ENCODE assay signal across 1 cellular context in the genomic region with DNA sequence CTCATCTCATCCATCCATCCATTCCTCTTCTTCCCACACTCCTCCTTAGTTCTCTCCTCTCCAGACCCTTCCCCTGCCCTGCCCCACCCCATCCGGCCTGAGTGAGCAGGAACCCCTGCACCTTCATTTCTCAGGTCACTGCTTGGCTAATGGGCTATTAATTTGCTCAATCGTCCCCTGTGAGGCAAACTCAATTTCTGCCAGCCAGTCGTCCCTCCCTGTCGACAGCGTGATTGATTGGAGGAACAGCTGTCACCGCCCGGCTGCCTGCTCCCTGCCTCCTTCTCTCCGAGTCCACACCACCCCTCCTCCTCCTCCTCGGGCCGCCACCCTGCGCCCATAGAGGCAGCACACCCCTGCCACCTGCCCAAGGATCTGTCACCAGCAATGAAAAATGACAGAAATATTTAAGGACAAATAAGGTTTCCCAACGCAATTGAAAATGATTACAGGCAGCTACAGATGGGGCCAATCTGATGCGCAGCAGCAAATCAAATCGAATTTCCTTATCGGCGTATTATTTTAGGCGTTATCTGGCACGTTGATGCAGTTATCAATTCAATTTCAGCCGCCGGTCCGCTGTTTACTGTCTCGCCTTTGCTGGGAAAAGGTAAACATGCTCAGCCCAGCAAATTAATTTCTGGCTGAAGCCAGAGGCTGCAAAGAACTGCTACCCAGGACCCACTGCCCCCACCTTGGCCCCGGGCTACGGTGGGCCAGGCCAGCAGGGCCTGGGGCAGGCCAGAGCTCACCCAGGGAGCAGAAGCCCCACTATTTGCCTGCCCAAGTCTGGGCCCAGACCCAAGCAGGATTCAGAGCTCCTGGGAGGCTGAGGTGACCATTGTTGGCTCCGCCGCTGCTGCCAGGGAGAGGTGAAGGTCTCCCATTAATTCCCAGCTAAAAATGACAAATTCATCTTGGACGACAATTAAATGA.
TF ChIP-seq lines count a peak whose summit lies in the region.

No MANE protein-coding gene starts in this region.

TF ChIP-seq in HEK293, 187 proteins besides CTCF, POLR2A, EP300 and RAD21 (continued from another document and continues in another):
- no peak for TF ChIP-seq ZNF792 (tag by site-specific recombination; IDR thresholded peaks at IDR 0.05)
- no peak for TF ChIP-seq ZNF391 (tag by site-specific recombination; IDR thresholded peaks at IDR 0.05; ENCODE audit: borderline replicate concordance, low read depth)
- TF ChIP-seq ZNF157 (tag by site-specific recombination; IDR thresholded peaks at IDR 0.05), result no peak
- TF ChIP-seq ZNF146 (tag by site-specific recombination; IDR thresholded peaks at IDR 0.05), result no peak
- TF ChIP-seq ZFP37 (tag by site-specific recombination; IDR thresholded peaks at IDR 0.05), result no peak
- TF ChIP-seq, protein P1, sequence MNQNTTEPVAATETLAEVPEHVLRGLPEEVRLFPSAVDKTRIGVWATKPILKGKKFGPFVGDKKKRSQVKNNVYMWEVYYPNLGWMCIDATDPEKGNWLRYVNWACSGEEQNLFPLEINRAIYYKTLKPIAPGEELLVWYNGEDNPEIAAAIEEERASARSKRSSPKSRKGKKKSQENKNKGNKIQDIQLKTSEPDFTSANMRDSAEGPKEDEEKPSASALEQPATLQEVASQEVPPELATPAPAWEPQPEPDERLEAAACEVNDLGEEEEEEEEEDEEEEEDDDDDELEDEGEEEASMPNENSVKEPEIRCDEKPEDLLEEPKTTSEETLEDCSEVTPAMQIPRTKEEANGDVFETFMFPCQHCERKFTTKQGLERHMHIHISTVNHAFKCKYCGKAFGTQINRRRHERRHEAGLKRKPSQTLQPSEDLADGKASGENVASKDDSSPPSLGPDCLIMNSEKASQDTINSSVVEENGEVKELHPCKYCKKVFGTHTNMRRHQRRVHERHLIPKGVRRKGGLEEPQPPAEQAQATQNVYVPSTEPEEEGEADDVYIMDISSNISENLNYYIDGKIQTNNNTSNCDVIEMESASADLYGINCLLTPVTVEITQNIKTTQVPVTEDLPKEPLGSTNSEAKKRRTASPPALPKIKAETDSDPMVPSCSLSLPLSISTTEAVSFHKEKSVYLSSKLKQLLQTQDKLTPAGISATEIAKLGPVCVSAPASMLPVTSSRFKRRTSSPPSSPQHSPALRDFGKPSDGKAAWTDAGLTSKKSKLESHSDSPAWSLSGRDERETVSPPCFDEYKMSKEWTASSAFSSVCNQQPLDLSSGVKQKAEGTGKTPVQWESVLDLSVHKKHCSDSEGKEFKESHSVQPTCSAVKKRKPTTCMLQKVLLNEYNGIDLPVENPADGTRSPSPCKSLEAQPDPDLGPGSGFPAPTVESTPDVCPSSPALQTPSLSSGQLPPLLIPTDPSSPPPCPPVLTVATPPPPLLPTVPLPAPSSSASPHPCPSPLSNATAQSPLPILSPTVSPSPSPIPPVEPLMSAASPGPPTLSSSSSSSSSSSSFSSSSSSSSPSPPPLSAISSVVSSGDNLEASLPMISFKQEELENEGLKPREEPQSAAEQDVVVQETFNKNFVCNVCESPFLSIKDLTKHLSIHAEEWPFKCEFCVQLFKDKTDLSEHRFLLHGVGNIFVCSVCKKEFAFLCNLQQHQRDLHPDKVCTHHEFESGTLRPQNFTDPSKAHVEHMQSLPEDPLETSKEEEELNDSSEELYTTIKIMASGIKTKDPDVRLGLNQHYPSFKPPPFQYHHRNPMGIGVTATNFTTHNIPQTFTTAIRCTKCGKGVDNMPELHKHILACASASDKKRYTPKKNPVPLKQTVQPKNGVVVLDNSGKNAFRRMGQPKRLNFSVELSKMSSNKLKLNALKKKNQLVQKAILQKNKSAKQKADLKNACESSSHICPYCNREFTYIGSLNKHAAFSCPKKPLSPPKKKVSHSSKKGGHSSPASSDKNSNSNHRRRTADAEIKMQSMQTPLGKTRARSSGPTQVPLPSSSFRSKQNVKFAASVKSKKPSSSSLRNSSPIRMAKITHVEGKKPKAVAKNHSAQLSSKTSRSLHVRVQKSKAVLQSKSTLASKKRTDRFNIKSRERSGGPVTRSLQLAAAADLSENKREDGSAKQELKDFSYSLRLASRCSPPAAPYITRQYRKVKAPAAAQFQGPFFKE (tag by site-specific recombination; IDR thresholded peaks at IDR 0.05; ENCODE audit: borderline replicate concordance), result no peak
- TF ChIP-seq GLI2 (tag by site-specific recombination; IDR thresholded peaks at IDR 0.05; ENCODE audit: borderline replicate concordance, low read depth), result no peak
- no peak for TF ChIP-seq ZFP69B (tag by site-specific recombination; IDR thresholded peaks at IDR 0.05)
- TF ChIP-seq, protein P2, sequence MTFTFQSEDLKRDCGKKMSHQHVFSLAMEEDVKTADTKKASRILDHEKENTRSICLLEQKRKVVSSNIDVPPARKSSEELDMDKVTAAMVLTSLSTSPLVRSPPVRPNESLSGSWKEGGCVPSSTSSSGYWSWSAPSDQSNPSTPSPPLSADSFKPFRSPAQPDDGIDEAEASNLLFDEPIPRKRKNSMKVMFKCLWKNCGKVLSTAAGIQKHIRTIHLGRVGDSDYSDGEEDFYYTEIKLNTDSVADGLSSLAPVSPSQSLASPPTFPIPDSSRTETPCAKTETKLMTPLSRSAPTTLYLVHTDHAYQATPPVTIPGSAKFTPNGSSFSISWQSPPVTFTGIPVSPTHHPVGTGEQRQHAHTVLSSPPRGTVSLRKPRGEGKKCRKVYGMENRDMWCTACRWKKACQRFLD (tag by site-specific recombination; IDR thresholded peaks at IDR 0.05), result no peak
- TF ChIP-seq, protein P3, sequence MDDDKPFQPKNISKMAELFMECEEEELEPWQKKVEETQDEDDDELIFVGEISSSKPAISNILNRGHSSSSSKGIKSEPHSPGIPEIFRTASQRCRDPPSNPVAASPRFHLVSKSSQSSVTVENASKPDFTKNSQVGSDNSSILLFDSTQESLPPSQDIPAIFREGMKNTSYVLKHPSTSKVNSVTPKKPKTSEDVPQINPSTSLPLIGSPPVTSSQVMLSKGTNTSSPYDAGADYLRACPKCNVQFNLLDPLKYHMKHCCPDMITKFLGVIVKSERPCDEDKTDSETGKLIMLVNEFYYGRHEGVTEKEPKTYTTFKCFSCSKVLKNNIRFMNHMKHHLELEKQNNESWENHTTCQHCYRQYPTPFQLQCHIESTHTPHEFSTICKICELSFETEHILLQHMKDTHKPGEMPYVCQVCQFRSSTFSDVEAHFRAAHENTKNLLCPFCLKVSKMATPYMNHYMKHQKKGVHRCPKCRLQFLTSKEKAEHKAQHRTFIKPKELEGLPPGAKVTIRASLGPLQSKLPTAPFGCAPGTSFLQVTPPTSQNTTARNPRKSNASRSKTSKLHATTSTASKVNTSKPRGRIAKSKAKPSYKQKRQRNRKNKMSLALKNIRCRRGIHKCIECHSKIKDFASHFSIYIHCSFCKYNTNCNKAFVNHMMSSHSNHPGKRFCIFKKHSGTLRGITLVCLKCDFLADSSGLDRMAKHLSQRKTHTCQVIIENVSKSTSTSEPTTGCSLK (tag by site-specific recombination; IDR thresholded peaks at IDR 0.05), result no peak
- no peak for TF ChIP-seq MYNN (tag by site-specific recombination; IDR thresholded peaks at IDR 0.05; ENCODE audit: borderline replicate concordance)
- no peak for TF ChIP-seq ZNF211 (tag by site-specific recombination; IDR thresholded peaks at IDR 0.05; ENCODE audit: low read depth)
- TF ChIP-seq ZNF174 (tag by site-specific recombination; IDR thresholded peaks at IDR 0.05), result no peak
- TF ChIP-seq ZNF610 (tag by site-specific recombination; IDR thresholded peaks at IDR 0.05; ENCODE audit: borderline replicate concordance), result no peak
- TF ChIP-seq, protein P4, sequence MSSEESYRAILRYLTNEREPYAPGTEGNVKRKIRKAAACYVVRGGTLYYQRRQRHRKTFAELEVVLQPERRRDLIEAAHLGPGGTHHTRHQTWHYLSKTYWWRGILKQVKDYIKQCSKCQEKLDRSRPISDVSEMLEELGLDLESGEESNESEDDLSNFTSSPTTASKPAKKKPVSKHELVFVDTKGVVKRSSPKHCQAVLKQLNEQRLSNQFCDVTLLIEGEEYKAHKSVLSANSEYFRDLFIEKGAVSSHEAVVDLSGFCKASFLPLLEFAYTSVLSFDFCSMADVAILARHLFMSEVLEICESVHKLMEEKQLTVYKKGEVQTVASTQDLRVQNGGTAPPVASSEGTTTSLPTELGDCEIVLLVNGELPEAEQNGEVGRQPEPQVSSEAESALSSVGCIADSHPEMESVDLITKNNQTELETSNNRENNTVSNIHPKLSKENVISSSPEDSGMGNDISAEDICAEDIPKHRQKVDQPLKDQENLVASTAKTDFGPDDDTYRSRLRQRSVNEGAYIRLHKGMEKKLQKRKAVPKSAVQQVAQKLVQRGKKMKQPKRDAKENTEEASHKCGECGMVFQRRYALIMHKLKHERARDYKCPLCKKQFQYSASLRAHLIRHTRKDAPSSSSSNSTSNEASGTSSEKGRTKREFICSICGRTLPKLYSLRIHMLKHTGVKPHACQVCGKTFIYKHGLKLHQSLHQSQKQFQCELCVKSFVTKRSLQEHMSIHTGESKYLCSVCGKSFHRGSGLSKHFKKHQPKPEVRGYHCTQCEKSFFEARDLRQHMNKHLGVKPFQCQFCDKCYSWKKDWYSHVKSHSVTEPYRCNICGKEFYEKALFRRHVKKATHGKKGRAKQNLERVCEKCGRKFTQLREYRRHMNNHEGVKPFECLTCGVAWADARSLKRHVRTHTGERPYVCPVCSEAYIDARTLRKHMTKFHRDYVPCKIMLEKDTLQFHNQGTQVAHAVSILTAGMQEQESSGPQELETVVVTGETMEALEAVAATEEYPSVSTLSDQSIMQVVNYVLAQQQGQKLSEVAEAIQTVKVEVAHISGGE (tag by site-specific recombination; conservative IDR thresholded peaks at IDR 0.05; ENCODE audit: low read depth), result no peak
- TF ChIP-seq ZNF266 (tag by site-specific recombination; IDR thresholded peaks at IDR 0.05; ENCODE audit: low read depth), result no peak
- TF ChIP-seq ZNF791 (tag by site-specific recombination; IDR thresholded peaks at IDR 0.05), result no peak
- no peak for TF ChIP-seq ZNF76 (tag by site-specific recombination; IDR thresholded peaks at IDR 0.05; ENCODE audit: borderline replicate concordance, low read depth)
- TF ChIP-seq ZFP3 (tag by site-specific recombination; IDR thresholded peaks at IDR 0.05; ENCODE audit: low read depth), result no peak
- no peak for TF ChIP-seq ZNF776 (tag by site-specific recombination; IDR thresholded peaks at IDR 0.05; ENCODE audit: borderline replicate concordance)
- no peak for TF ChIP-seq ZNF658 (tag by site-specific recombination; IDR thresholded peaks at IDR 0.05)
- TF ChIP-seq ZNF777 (tag by site-specific recombination; IDR thresholded peaks at IDR 0.05; ENCODE audit: borderline replicate concordance), result no peak
- TF ChIP-seq, protein P5, sequence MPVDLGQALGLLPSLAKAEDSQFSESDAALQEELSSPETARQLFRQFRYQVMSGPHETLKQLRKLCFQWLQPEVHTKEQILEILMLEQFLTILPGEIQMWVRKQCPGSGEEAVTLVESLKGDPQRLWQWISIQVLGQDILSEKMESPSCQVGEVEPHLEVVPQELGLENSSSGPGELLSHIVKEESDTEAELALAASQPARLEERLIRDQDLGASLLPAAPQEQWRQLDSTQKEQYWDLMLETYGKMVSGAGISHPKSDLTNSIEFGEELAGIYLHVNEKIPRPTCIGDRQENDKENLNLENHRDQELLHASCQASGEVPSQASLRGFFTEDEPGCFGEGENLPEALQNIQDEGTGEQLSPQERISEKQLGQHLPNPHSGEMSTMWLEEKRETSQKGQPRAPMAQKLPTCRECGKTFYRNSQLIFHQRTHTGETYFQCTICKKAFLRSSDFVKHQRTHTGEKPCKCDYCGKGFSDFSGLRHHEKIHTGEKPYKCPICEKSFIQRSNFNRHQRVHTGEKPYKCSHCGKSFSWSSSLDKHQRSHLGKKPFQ (tag by site-specific recombination; IDR thresholded peaks at IDR 0.05), result no peak
- TF ChIP-seq, protein P6, sequence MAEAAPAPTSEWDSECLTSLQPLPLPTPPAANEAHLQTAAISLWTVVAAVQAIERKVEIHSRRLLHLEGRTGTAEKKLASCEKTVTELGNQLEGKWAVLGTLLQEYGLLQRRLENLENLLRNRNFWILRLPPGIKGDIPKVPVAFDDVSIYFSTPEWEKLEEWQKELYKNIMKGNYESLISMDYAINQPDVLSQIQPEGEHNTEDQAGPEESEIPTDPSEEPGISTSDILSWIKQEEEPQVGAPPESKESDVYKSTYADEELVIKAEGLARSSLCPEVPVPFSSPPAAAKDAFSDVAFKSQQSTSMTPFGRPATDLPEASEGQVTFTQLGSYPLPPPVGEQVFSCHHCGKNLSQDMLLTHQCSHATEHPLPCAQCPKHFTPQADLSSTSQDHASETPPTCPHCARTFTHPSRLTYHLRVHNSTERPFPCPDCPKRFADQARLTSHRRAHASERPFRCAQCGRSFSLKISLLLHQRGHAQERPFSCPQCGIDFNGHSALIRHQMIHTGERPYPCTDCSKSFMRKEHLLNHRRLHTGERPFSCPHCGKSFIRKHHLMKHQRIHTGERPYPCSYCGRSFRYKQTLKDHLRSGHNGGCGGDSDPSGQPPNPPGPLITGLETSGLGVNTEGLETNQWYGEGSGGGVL (tag by site-specific recombination; IDR thresholded peaks at IDR 0.05), result no peak
- no peak for TF ChIP-seq GLI4 (tag by site-specific recombination; IDR thresholded peaks at IDR 0.05)
- TF ChIP-seq EGR2 (tag by site-specific recombination; IDR thresholded peaks at IDR 0.05; ENCODE audit: low read depth), result peak; percentile 22; the same call in 1 of the 2 replicates
- no peak for TF ChIP-seq PRDM1 (tag by site-specific recombination; IDR thresholded peaks at IDR 0.05)
- no peak for TF ChIP-seq ZNF549 (tag by site-specific recombination; IDR thresholded peaks at IDR 0.05)
- TF ChIP-seq, protein P7, sequence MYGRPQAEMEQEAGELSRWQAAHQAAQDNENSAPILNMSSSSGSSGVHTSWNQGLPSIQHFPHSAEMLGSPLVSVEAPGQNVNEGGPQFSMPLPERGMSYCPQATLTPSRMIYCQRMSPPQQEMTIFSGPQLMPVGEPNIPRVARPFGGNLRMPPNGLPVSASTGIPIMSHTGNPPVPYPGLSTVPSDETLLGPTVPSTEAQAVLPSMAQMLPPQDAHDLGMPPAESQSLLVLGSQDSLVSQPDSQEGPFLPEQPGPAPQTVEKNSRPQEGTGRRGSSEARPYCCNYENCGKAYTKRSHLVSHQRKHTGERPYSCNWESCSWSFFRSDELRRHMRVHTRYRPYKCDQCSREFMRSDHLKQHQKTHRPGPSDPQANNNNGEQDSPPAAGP (tag by site-specific recombination; IDR thresholded peaks at IDR 0.05), result peak; percentile 69
- TF ChIP-seq, protein P8, sequence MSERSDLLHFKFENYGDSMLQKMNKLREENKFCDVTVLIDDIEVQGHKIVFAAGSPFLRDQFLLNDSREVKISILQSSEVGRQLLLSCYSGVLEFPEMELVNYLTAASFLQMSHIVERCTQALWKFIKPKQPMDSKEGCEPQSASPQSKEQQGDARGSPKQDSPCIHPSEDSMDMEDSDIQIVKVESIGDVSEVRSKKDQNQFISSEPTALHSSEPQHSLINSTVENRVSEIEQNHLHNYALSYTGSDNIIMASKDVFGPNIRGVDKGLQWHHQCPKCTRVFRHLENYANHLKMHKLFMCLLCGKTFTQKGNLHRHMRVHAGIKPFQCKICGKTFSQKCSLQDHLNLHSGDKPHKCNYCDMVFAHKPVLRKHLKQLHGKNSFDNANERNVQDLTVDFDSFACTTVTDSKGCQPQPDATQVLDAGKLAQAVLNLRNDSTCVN (tag by site-specific recombination; optimal IDR thresholded peaks at IDR 0.05), result no peak
- no peak for TF ChIP-seq YY2 (tag by site-specific recombination; IDR thresholded peaks at IDR 0.05)
- peak; percentile 80 for TF ChIP-seq SP7 (tag by site-specific recombination; IDR thresholded peaks at IDR 0.05)
- no peak for TF ChIP-seq ZNF548 (tag by site-specific recombination; IDR thresholded peaks at IDR 0.05)
- 0 out of 2 replicates have a peak, but pooled peaks have one; percentile 30 for TF ChIP-seq GLIS2 (tag by site-specific recombination; IDR thresholded peaks at IDR 0.05)
